26 cellular contexts compared by ENCODE assay signal in the genomic region with DNA sequence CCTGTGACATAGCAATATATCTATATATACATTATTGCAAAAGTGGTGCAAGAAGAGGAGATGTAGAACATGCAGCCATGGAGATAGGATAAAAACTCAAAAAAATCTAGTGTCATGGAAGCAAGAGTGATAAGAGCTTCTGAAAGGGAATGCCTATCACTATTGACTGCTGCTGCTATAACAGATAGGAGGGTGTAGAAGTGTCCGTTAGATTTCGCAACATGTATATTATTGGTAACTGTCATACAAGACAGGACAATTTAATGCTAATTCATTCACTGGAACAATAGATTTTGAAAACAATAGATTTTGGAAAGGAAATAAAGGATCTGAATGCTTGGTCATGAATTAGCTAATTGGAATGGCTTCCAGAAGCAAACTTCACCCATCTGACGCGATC.
"Had no signal": no experiment of that assay in that cellular context is flagged by ENCODE, and none has a peak within 500 bp of the region (broad histone marks: within the 10 kb centered on the region; RNA-seq: fewer than 3 reads in every experiment).

No MANE protein-coding gene starts in this region.

- H3K36me3 ChIP-seq: left lung, lower lobe of right lung, pancreas, prostate gland, sigmoid colon, spleen, suprapubic skin, thoracic aorta, tibial artery, upper lobe of right lung had no signal

- H3K27ac ChIP-seq: left lung, lower lobe of right lung, pancreas, prostate gland, sigmoid colon, spleen, suprapubic skin, thoracic aorta, tibial artery, upper lobe of right lung had no signal

- DNase-seq: hypothalamus; immature natural killer cell; kidney; left colon; left lung; lower lobe of right lung; mammary epithelial cell; mesenchymal stem cell; naive thymus-derived CD8-positive, alpha-beta T cell; nucleus accumbens; pancreas; posterior cingulate gyrus; retina; right cardiac atrium; sigmoid colon; small intestine; spleen; stimulated activated CD4-positive, alpha-beta T cell treated with anti-CD3 and anti-CD28 coated beads, Interleukin-4, amount 100 ng/mL, for 24 hours; stimulated activated naive CD4-positive, alpha-beta T cell; tibial artery; trophoblast cell; upper lobe of right lung had no signal

- H3K27me3 ChIP-seq: left lung, pancreas, sigmoid colon, spleen, suprapubic skin, tibial artery, upper lobe of right lung had no signal

- H3K4me1 ChIP-seq: left lung, lower lobe of right lung, pancreas, prostate gland, sigmoid colon, spleen, suprapubic skin, tibial artery, upper lobe of right lung had no signal

- ATAC-seq: left colon; left lung; lower lobe of right lung; naive thymus-derived CD8-positive, alpha-beta T cell; pancreas; right cardiac atrium; stimulated activated effector memory CD8-positive, alpha-beta T cell treated with anti-CD3 and anti-CD28 coated beads, Interleukin-12 subunit alpha, Interleukin-12 subunit beta, amount 100 ng/mL, for 72 hours; upper lobe of right lung had no signal

- H3K4me3 ChIP-seq: left lung, lower lobe of right lung, pancreas, prostate gland, sigmoid colon, spleen, suprapubic skin, thoracic aorta, tibial artery, upper lobe of right lung had no signal

- H3K9me3 ChIP-seq: left lung, lower lobe of right lung, pancreas, prostate gland, sigmoid colon, spleen, suprapubic skin, thoracic aorta, tibial artery, upper lobe of right lung had no signal
